Comparison of ENCODE assay signal across 10 cellular contexts in genomic region chr20:45354423-45355208, GRCh38. TPM values are rescaled to one million over a fixed set of nuclear protein-coding genes. Genes with fewer than 3 reads are reported as not detected.
A peak's percentile ranks its signal among the peaks of the same experiment; 100 is the strongest.
DNase-seq lines count a peak whose midpoint lies in the region; ATAC-seq lines count a peak whose summit lies in the region.
"Had no signal": no experiment of that assay in that cellular context is flagged by ENCODE, and none has a peak within 500 bp of the region (broad histone marks: within the 10 kb centered on the region; RNA-seq: fewer than 3 reads in every experiment).

No MANE protein-coding gene starts in this region.

- H3K4me1 Mint-ChIP-seq in activated T-cell treated with anti-CD3 and anti-CD28 coated beads, Interleukin-2, amount 50 U/mL, for 4 hours (ENCODE audit: low read depth): peaks cover 37% of the 10 kb centered on the region
- H3K4me1 Mint-ChIP-seq in effector memory CD8-positive, alpha-beta T cell (ENCODE audit: low read depth in 2 of 2): peaks cover 3 to 9% of the 10 kb centered on the region in 2 donors
- H3K4me1 Mint-ChIP-seq: memory B cell had no signal

- H3K27me3 ChIP-seq in SJSA1 (replicated peaks) (no peaks in the 10 kb centered on the region), skeletal muscle tissue (ENCODE audit: control insufficient read depth in 3 of 3, insufficient read depth in 3 of 3, low read length in 3 of 3) (no peaks in the 10 kb centered on the region)

- H3K36me3 ChIP-seq in SJSA1: no peaks in the 10 kb centered on the region
- no peaks in the 10 kb centered on the region for H3K36me3 ChIP-seq in skeletal muscle tissue (ENCODE audit: control insufficient read depth in 3 of 3, insufficient read depth in 3 of 3, low read length in 3 of 3)

- H3K27ac ChIP-seq in SJSA1 (peak overlapping the region; percentile 13), skeletal muscle tissue (ENCODE audit: low read depth, low read length) (peak overlapping the region; percentile 61)

- H3K27ac Mint-ChIP-seq in effector memory CD8-positive, alpha-beta T cell: peak overlapping the region; percentile 49 to 54
- H3K27ac Mint-ChIP-seq: memory B cell had no signal

- peak overlapping the region in 2 of 3 donors; percentile 15 to 29 for H3K9ac ChIP-seq in skeletal muscle tissue (ENCODE audit: low read depth in 1 of 3, low read length in 3 of 3)

- no peaks in the 10 kb centered on the region for H3K36me3 Mint-ChIP-seq in activated T-cell treated with anti-CD3 and anti-CD28 coated beads, Interleukin-2, amount 50 U/mL, for 4 hours (ENCODE audit: insufficient read depth)
- no peaks in the 10 kb centered on the region for H3K36me3 Mint-ChIP-seq in effector memory CD8-positive, alpha-beta T cell (ENCODE audit: insufficient read depth)
- H3K36me3 Mint-ChIP-seq: memory B cell had no signal

- no peaks in the 10 kb centered on the region for H3K9me3 Mint-ChIP-seq in activated T-cell treated with anti-CD3 and anti-CD28 coated beads, Interleukin-2, amount 50 U/mL, for 4 hours
- no peaks in the 10 kb centered on the region for H3K9me3 Mint-ChIP-seq in effector memory CD8-positive, alpha-beta T cell
- H3K9me3 Mint-ChIP-seq: memory B cell had no signal

- ATAC-seq in activated T-cell treated with anti-CD3 and anti-CD28 coated beads, Interleukin-2, amount 50 U/mL, for 4 hours: peak; percentile 59 to 66
- no peak for ATAC-seq in effector memory CD8-positive, alpha-beta T cell (replicated peaks)

- H3K9me3 ChIP-seq in SJSA1 (replicated peaks) (no peaks in the 10 kb centered on the region), skeletal muscle tissue (ENCODE audit: control insufficient read depth in 3 of 3, low read length in 3 of 3) (no peaks in the 10 kb centered on the region)

- H3K27me3 Mint-ChIP-seq in activated T-cell treated with anti-CD3 and anti-CD28 coated beads, Interleukin-2, amount 50 U/mL, for 4 hours (ENCODE audit: low read depth): no peaks in the 10 kb centered on the region
- H3K27me3 Mint-ChIP-seq in effector memory CD8-positive, alpha-beta T cell: no peaks in the 10 kb centered on the region
- H3K27me3 Mint-ChIP-seq: memory B cell had no signal

- no peak for DNase-seq in activated T-cell treated with anti-CD3 and anti-CD28 coated beads, Interleukin-2, amount 50 U/mL, for 4 hours
- DNase-seq in activated T-cell treated with anti-CD3 and anti-CD28 coated beads for 4 hours (no peak), SJSA1 (ENCODE audit: low read depth in 1 of 2, low spot score in 2 of 2) (peak in 1 of 2 experiments; percentile 28), activated gamma-delta T cell (lab: John Stamatoyannopoulos, UW) (no peak), ecto neural progenitor cell (ENCODE audit: low spot score) (no peak), cerebellar cortex (ENCODE audit: low spot score) (no peak)
- no peak for DNase-seq in effector memory CD8-positive, alpha-beta T cell
- DNase-seq: NCI-H774 had no signal

- H3K4me1 ChIP-seq in SJSA1 (replicated peaks) (peaks cover 54% of the 10 kb centered on the region), skeletal muscle tissue (ENCODE audit: control insufficient read depth in 3 of 3, insufficient read depth in 3 of 3, low read length in 3 of 3) (peaks cover 24 to 48% (median 30%) of the 10 kb centered on the region in 3 donors)

- no peak overlapping the region for H3K4me3 ChIP-seq in SJSA1
- no peak overlapping the region for H3K4me3 ChIP-seq in skeletal muscle tissue (ENCODE audit: low read length in 3 of 3)

- H3K4me3 Mint-ChIP-seq in activated T-cell treated with anti-CD3 and anti-CD28 coated beads, Interleukin-2, amount 50 U/mL, for 4 hours: peak overlapping the region; percentile 55
- no peak overlapping the region for H3K4me3 Mint-ChIP-seq in effector memory CD8-positive, alpha-beta T cell
- H3K4me3 Mint-ChIP-seq: memory B cell had no signal

RNA-seq across cellular contexts. Expression of gene SDC4, which starts 6.4 kb away (rescaled TPM):
- total RNA-seq in activated T-cell treated with anti-CD3 and anti-CD28 coated beads, Interleukin-2, amount 50 U/mL, for 4 hours: 100 to 1,000 TPM in 2 of 3 donors, 10 to 100 TPM in 1; 94.0 to 138 (median 102) TPM
- 105 and 107 TPM in 2 replicates for total RNA-seq in SJSA1 (2014; rRNA removed; shearing (Covaris generic))
- 4.2 TPM for total RNA-seq in skeletal muscle tissue

RNA-seq across cellular contexts. Expression of gene SYS1, which starts 8.3 kb away (rescaled TPM):
- 10 to 100 TPM; 36.4 to 37.4 (median 36.6) TPM for total RNA-seq in activated T-cell treated with anti-CD3 and anti-CD28 coated beads, Interleukin-2, amount 50 U/mL, for 4 hours
- 7.3 and 18.4 TPM in 2 replicates for total RNA-seq in SJSA1 (2014; rRNA removed; shearing (Covaris generic))
- 13.6 TPM for total RNA-seq in skeletal muscle tissue

RNA-seq across cellular contexts. Expression of gene TP53TG5, which starts 23.5 kb away (rescaled TPM):
- not detected for total RNA-seq in activated T-cell treated with anti-CD3 and anti-CD28 coated beads, Interleukin-2, amount 50 U/mL, for 4 hours
- total RNA-seq in SJSA1 (2014; rRNA removed; shearing (Covaris generic)): not detected in 2 replicates
- total RNA-seq in skeletal muscle tissue: not detected

RNA-seq across cellular contexts. Expression of gene MATN4, which starts 46.5 kb away (rescaled TPM):
- under 1 TPM in 2 of 3 donors, not detected in 1; 0.11 to 0.13 TPM for total RNA-seq in activated T-cell treated with anti-CD3 and anti-CD28 coated beads, Interleukin-2, amount 50 U/mL, for 4 hours
- total RNA-seq in SJSA1 (2014; rRNA removed; shearing (Covaris generic)): 0.50 TPM in 1 of 2 replicates, not detected in the other
- 0.52 TPM for total RNA-seq in skeletal muscle tissue

RNA-seq across cellular contexts. Expression of gene RBPJL, which starts 48.0 kb away (rescaled TPM):
- under 1 TPM in 2 of 3 donors, not detected in 1; 0.13 to 0.19 TPM for total RNA-seq in activated T-cell treated with anti-CD3 and anti-CD28 coated beads, Interleukin-2, amount 50 U/mL, for 4 hours
- not detected in 2 replicates for total RNA-seq in SJSA1 (2014; rRNA removed; shearing (Covaris generic))
- not detected for total RNA-seq in skeletal muscle tissue

Comparison
In these comparisons a context has a peak if more than half of its experiments do, and no peak if none do; other contexts are left out.
1. RNA of gene SDC4, which starts 6.4 kb away (total RNA-seq): 105 to 107 TPM in SJSA1 and 94.0 to 138 TPM in activated T-cell treated with anti-CD3 and anti-CD28 coated beads, Interleukin-2, amount 50 U/mL, for 4 hours; 4.2 TPM in skeletal muscle tissue (single experiment); every median in the first group is over 10 times any median in the second.